ENCODE assay signal across 10 cellular contexts in the genomic region with DNA sequence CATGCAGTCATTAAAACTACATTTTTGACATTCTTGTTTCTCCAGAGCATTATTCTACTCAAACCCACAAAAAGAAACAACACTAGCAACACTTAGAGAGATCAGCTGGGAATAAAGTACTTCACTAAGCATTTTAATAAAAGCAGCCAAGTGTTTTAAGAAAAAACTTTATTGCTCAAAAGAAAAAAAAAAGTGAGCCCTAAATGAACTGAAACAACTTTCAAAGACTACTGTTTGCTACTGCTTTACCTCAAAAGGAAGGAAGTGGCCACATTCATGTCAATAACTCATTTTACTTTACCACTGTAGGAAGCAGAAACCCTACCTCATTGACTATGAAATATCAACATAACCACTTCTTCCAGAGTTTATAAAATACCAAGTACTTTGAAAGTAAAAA.
DNase-seq lines count a peak whose midpoint lies in the region; ATAC-seq and TF ChIP-seq lines count a peak whose summit lies in the region.
"Had no signal": no experiment of that assay in that cellular context is flagged by ENCODE, and none has a peak within 500 bp of the region (broad histone marks: within the 10 kb centered on the region; RNA-seq: fewer than 3 reads in every experiment).

No MANE protein-coding gene starts in this region.

- H3K27ac Mint-ChIP-seq in stimulated activated naive CD8-positive, alpha-beta T cell treated with anti-CD3 and anti-CD28 coated beads, Interleukin-15, Interleukin-2, amounts not matched to agents 100 ng/mL and 50 ng/mL, for 24 hours: peak overlapping the region; percentile 21
- H3K27ac Mint-ChIP-seq in activated naive CD8-positive, alpha-beta T cell treated with anti-CD3 and anti-CD28 coated beads for 36 hours: peak overlapping the region; percentile 50

- no peaks in the 10 kb centered on the region for H3K9me3 Mint-ChIP-seq in stimulated activated naive CD8-positive, alpha-beta T cell treated with anti-CD3 and anti-CD28 coated beads, Interleukin-15, Interleukin-2, amounts not matched to agents 100 ng/mL and 50 ng/mL, for 24 hours
- no peaks in the 10 kb centered on the region for H3K9me3 Mint-ChIP-seq in activated naive CD8-positive, alpha-beta T cell treated with anti-CD3 and anti-CD28 coated beads for 36 hours

- H3K27me3 ChIP-seq in HL-60 (ENCODE audit: insufficient read depth, poor library complexity, severe bottlenecking): no peaks in the 10 kb centered on the region

- H3K4me3 ChIP-seq in HL-60 (replicated peaks; ENCODE audit: insufficient read depth, low read length): no peak overlapping the region

- peaks cover 20% of the 10 kb centered on the region for H3K4me1 Mint-ChIP-seq in stimulated activated naive CD8-positive, alpha-beta T cell treated with anti-CD3 and anti-CD28 coated beads, Interleukin-15, Interleukin-2, amounts not matched to agents 100 ng/mL and 50 ng/mL, for 24 hours (ENCODE audit: low read depth)
- peaks cover 11% of the 10 kb centered on the region for H3K4me1 Mint-ChIP-seq in activated naive CD8-positive, alpha-beta T cell treated with anti-CD3 and anti-CD28 coated beads for 36 hours

- H3K27ac ChIP-seq in HL-60 (replicated peaks): peak overlapping the region; percentile 56

- H3K27me3 Mint-ChIP-seq in stimulated activated naive CD8-positive, alpha-beta T cell treated with anti-CD3 and anti-CD28 coated beads, Interleukin-15, Interleukin-2, amounts not matched to agents 100 ng/mL and 50 ng/mL, for 24 hours: no peaks in the 10 kb centered on the region
- peaks cover 14% of the 10 kb centered on the region for H3K27me3 Mint-ChIP-seq in activated naive CD8-positive, alpha-beta T cell treated with anti-CD3 and anti-CD28 coated beads for 36 hours

- H3K4me3 Mint-ChIP-seq in stimulated activated naive CD8-positive, alpha-beta T cell treated with anti-CD3 and anti-CD28 coated beads, Interleukin-15, Interleukin-2, amounts not matched to agents 100 ng/mL and 50 ng/mL, for 24 hours: no peak overlapping the region
- H3K4me3 Mint-ChIP-seq in activated naive CD8-positive, alpha-beta T cell treated with anti-CD3 and anti-CD28 coated beads for 36 hours: peak overlapping the region; percentile 3

- TF ChIP-seq CTCF in HL-60 (IDR thresholded peaks at IDR 0.05; ENCODE audit: insufficient read depth, low read length): no peak

- DNase-seq in stimulated activated naive CD8-positive, alpha-beta T cell treated with anti-CD3 and anti-CD28 coated beads, Interleukin-15, Interleukin-2, amounts not matched to agents 100 U/mL and 50 U/mL, for 24 hours: no peak
- DNase-seq in HL-60 (ENCODE audit: low read depth in 1 of 2, low spot score in 1 of 2): peak in 1 of 2 experiments; percentile 4
- no peak for DNase-seq in activated naive CD8-positive, alpha-beta T cell treated with anti-CD3 and anti-CD28 coated beads for 36 hours
- no peak for DNase-seq in 8988T
- DNase-seq in ecto neural progenitor cell (ENCODE audit: low spot score): no peak
- DNase-seq in putamen (ENCODE audit: low spot score): no peak
- DNase-seq in SW 1271 (lab: John Stamatoyannopoulos, UW): no peak
- DNase-seq: effector CD4-positive, alpha-beta T cell; NCI-H82 had no signal

- H3K36me3 Mint-ChIP-seq in stimulated activated naive CD8-positive, alpha-beta T cell treated with anti-CD3 and anti-CD28 coated beads, Interleukin-15, Interleukin-2, amounts not matched to agents 100 ng/mL and 50 ng/mL, for 24 hours (ENCODE audit: low read depth): no peaks in the 10 kb centered on the region
- H3K36me3 Mint-ChIP-seq in activated naive CD8-positive, alpha-beta T cell treated with anti-CD3 and anti-CD28 coated beads for 36 hours: no peaks in the 10 kb centered on the region

- ATAC-seq in stimulated activated naive CD8-positive, alpha-beta T cell treated with anti-CD3 and anti-CD28 coated beads, Interleukin-15, Interleukin-2, amounts not matched to agents 100 U/mL and 50 U/mL, for 24 hours: no peak
